In genomic region chr20:12970372-12970821, GRCh38 we compare ENCODE assay signal across 1 cellular context.
TF ChIP-seq lines count a peak whose summit lies in the region.

No MANE protein-coding gene starts in this region.

TF ChIP-seq in WTC11, 78 proteins besides CTCF, POLR2A, EP300 and RAD21 (continued from another document):
- TF ChIP-seq, protein P1, sequence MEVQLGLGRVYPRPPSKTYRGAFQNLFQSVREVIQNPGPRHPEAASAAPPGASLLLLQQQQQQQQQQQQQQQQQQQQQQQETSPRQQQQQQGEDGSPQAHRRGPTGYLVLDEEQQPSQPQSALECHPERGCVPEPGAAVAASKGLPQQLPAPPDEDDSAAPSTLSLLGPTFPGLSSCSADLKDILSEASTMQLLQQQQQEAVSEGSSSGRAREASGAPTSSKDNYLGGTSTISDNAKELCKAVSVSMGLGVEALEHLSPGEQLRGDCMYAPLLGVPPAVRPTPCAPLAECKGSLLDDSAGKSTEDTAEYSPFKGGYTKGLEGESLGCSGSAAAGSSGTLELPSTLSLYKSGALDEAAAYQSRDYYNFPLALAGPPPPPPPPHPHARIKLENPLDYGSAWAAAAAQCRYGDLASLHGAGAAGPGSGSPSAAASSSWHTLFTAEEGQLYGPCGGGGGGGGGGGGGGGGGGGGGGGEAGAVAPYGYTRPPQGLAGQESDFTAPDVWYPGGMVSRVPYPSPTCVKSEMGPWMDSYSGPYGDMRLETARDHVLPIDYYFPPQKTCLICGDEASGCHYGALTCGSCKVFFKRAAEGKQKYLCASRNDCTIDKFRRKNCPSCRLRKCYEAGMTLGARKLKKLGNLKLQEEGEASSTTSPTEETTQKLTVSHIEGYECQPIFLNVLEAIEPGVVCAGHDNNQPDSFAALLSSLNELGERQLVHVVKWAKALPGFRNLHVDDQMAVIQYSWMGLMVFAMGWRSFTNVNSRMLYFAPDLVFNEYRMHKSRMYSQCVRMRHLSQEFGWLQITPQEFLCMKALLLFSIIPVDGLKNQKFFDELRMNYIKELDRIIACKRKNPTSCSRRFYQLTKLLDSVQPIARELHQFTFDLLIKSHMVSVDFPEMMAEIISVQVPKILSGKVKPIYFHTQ (CRISPR knock-in tag; IDR thresholded peaks at IDR 0.05): no peak
- TF ChIP-seq ATF1 (CRISPR knock-in tag; IDR thresholded peaks at IDR 0.05) (no peak), SP1 (CRISPR knock-in tag; conservative IDR thresholded peaks at IDR 0.05) (no peak), MYBL2 (CRISPR knock-in tag; IDR thresholded peaks at IDR 0.05) (no peak)
TF ChIP-seq in WTC11: peak in this region for 0.
